Comparison of ENCODE assay signal across 8 cellular contexts in genomic region chr1:63773815-63774616, GRCh38. TPM values are rescaled to one million over a fixed set of nuclear protein-coding genes. Genes with fewer than 3 reads are reported as not detected.
DNase-seq lines count a peak whose midpoint lies in the region; ATAC-seq and TF ChIP-seq lines count a peak whose summit lies in the region.

Gene ROR1 (plus strand): TSS chr1:63774017.

- no peak within 1 kb of the TSS for H3K27ac Mint-ChIP-seq in activated T-helper 17 cell treated with anti-CD3 and anti-CD28 coated beads, Interleukin-2, amount 50 U/mL, for 72 hours
- H3K27ac Mint-ChIP-seq in naive thymus-derived CD8-positive, alpha-beta T cell = no peak within 1 kb of the TSS

- H3K9me3 Mint-ChIP-seq in activated T-helper 17 cell treated with anti-CD3 and anti-CD28 coated beads, Interleukin-2, amount 50 U/mL, for 72 hours = no peaks in the 10 kb centered on the region
- no peaks in the 10 kb centered on the region for H3K9me3 Mint-ChIP-seq in naive thymus-derived CD8-positive, alpha-beta T cell

- DNase-seq in AG04449 (ENCODE audit: low read depth, low spot score) = no peak
- peak; percentile 95 for DNase-seq in NCI-H82 (lab: John Stamatoyannopoulos, UW)
- peak; percentile 85 for DNase-seq in fibroblast of villous mesenchyme (ENCODE audit: low read depth)
- DNase-seq in naive thymus-derived CD8-positive, alpha-beta T cell = peak in 1 of 10 donors; percentile 39
- DNase-seq in stromal cell of bone marrow (ENCODE audit: low read depth) = peak; percentile 76

- peaks cover 6% of the 10 kb centered on the region for H3K36me3 Mint-ChIP-seq in activated T-helper 17 cell treated with anti-CD3 and anti-CD28 coated beads, Interleukin-2, amount 50 U/mL, for 72 hours (ENCODE audit: low read depth)
- H3K36me3 Mint-ChIP-seq in naive thymus-derived CD8-positive, alpha-beta T cell = peaks cover 0 to 5% (median 5%) of the 10 kb centered on the region in 3 donors

- peak within 1 kb of the TSS; percentile 72 for H3K4me3 ChIP-seq in AG04449 (ENCODE audit: low read depth, low read length)
- peak within 1 kb of the TSS; percentile 82 for H3K4me3 ChIP-seq in fibroblast of villous mesenchyme (ENCODE audit: low read depth, low read length)

- H3K27me3 Mint-ChIP-seq in activated T-helper 17 cell treated with anti-CD3 and anti-CD28 coated beads, Interleukin-2, amount 50 U/mL, for 72 hours = peaks cover 61% of the 10 kb centered on the region
- peaks cover 31 to 67% (median 47%) of the 10 kb centered on the region in 5 donors for H3K27me3 Mint-ChIP-seq in naive thymus-derived CD8-positive, alpha-beta T cell

- H3K4me1 Mint-ChIP-seq in activated T-helper 17 cell treated with anti-CD3 and anti-CD28 coated beads, Interleukin-2, amount 50 U/mL, for 72 hours = peaks cover 6% of the 10 kb centered on the region
- peaks cover 5 to 20% (median 16%) of the 10 kb centered on the region in 4 donors for H3K4me1 Mint-ChIP-seq in naive thymus-derived CD8-positive, alpha-beta T cell

- CTCF ChIA-PET in AG04449 (lab: Yijun Ruan, JAX) = interaction anchor here (0.6 to 3.1 kb wide), 17 partner anchors 10 to 473 kb away, joined by 3 to 12 read pairs (median 4); no protein-coding TSS in a partner anchor

- TF ChIP-seq CTCF in AG04449 (IDR thresholded peaks at IDR 0.05; ENCODE audit: insufficient read depth, low read length, missing control alignments) = peak; percentile 94
- TF ChIP-seq CTCF in fibroblast of villous mesenchyme (IDR thresholded peaks at IDR 0.05; ENCODE audit: insufficient read depth, low read depth, low read length) = peak; percentile 59

- ATAC-seq in GM18868 (IDR thresholded peaks at IDR 0.05; ENCODE audit: unreplicated experiment) (peak; percentile 86), HG03520 (IDR thresholded peaks at IDR 0.05; ENCODE audit: unreplicated experiment) (peak; percentile 60)
- ATAC-seq in activated T-helper 17 cell treated with anti-CD3 and anti-CD28 coated beads, Interleukin-2, amount 50 U/mL, for 72 hours (replicated peaks) = peak; percentile 84
- peak; percentile 67 to 86 for ATAC-seq in naive thymus-derived CD8-positive, alpha-beta T cell

- POLR2A ChIA-PET in AG04449 (lab: Yijun Ruan, JAX) = interaction anchor here (0.9 kb wide), 1 partner anchor 149 kb away, joined by 3 read pairs; no protein-coding TSS in a partner anchor
- POLR2A ChIA-PET in naive thymus-derived CD8-positive, alpha-beta T cell (lab: Charles Lee) = no interaction called here

- H3K4me3 Mint-ChIP-seq in activated T-helper 17 cell treated with anti-CD3 and anti-CD28 coated beads, Interleukin-2, amount 50 U/mL, for 72 hours = peak within 1 kb of the TSS; percentile 59
- H3K4me3 Mint-ChIP-seq in naive thymus-derived CD8-positive, alpha-beta T cell = peak within 1 kb of the TSS; percentile 35 to 81 (median 68)

RNA-seq across cellular contexts. Expression of gene ROR1, which starts in this region (rescaled TPM):
- total RNA-seq in activated T-helper 17 cell treated with anti-CD3 and anti-CD28 coated beads, Interleukin-2, amount 50 U/mL, for 72 hours = under 1 TPM in 1 of 2 donors, not detected in 1; 0.09 TPM
- 8.6 and 10.3 TPM in 2 replicates for total RNA-seq in fibroblast of villous mesenchyme
- under 1 TPM; 0.44 to 0.80 TPM for total RNA-seq in naive thymus-derived CD8-positive, alpha-beta T cell
- polyA plus RNA-seq in naive thymus-derived CD8-positive, alpha-beta T cell = not detected

Comparison
In these comparisons a context has a peak if more than half of its experiments do, and no peak if none do; other contexts are left out.
1. Peak in ATAC-seq in activated T-helper 17 cell treated with anti-CD3 and anti-CD28 coated beads, Interleukin-2, amount 50 U/mL, for 72 hours; RNA of the gene not detected or under 1 TPM.
2. Peak in ATAC-seq in naive thymus-derived CD8-positive, alpha-beta T cell; RNA of the gene not detected or under 1 TPM.